Comparison of ENCODE assay signal across 36 cellular contexts in the genomic region with DNA sequence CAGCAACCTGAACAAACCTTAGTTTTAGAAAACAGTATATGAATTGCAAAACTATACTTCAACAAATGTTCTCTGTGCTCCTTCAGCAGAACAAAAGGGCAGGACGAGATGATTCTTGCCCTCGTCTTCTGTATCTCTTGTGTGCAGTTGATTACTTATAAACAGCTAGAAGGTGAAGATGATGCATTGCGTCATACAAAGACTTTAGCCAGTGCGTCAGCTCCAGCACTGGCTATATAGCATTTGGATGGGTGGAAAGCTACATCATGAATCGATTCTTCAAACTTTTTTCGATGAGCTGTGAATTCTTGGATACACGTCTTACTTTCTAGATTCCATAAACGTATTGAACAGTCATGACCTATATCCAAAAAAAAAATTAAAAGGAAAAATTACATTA.
"Had no signal": no experiment of that assay in that cellular context is flagged by ENCODE, and none has a peak within 500 bp of the region (broad histone marks: within the 10 kb centered on the region; RNA-seq: fewer than 3 reads in every experiment).

No MANE protein-coding gene starts in this region.

- H3K4me1 ChIP-seq: ascending aorta had no signal

- H3K4me3 ChIP-seq: ascending aorta, cardiac muscle cell had no signal

- H3K4me3 Mint-ChIP-seq: activated B cell treated with CpG ODN at 0.5 μM for 24 hours; activated CD4-positive, alpha-beta memory T cell treated with anti-CD3 and anti-CD28 coated beads, Interleukin-2, amount 10 ng/mL, durations not matched to agents 7 days and 5 days; activated CD4-positive, alpha-beta T cell treated with anti-CD3 and anti-CD28 coated beads, Interleukin-2, amount 10 ng/mL, durations not matched to agents 7 days and 5 days; activated CD8-positive, alpha-beta memory T cell treated with anti-CD3 and anti-CD28 coated beads, Interleukin-2, amount 10 ng/mL, durations not matched to agents 7 days and 5 days; activated CD8-positive, alpha-beta T cell treated with anti-CD3 and anti-CD28 coated beads, Interleukin-2, amount 10 ng/mL, durations not matched to agents 7 days and 5 days; activated naive CD4-positive, alpha-beta T cell treated with anti-CD3 and anti-CD28 coated beads, Interleukin-2, amount 10 ng/mL, durations not matched to agents 7 days and 5 days; activated naive CD4-positive, alpha-beta T cell treated with anti-CD3 and anti-CD28 coated beads, Interleukin-2, amount 50 U/mL, for 24 hours; activated naive CD8-positive, alpha-beta T cell; activated naive CD8-positive, alpha-beta T cell treated with anti-CD3 and anti-CD28 coated beads, Interleukin-2, amount 10 ng/mL, durations not matched to agents 7 days and 5 days; activated naive CD8-positive, alpha-beta T cell treated with anti-CD3 and anti-CD28 coated beads, Interleukin-2, amount 50 U/mL, for 24 hours; activated T-cell treated with anti-CD3 and anti-CD28 coated beads, Interleukin-2, amount 50 U/mL, for 24 hours; brain; central memory CD8-positive, alpha-beta T cell; T-helper 1 cell treated with Interleukin-12 subunit alpha and Interleukin-12 subunit beta and Interleukin-4 antibody, amounts not matched to agents 30 μg/mL and 1 μg/mL, for 36 hours; T-helper 2 cell treated with Interferon-gamma antibody and Interleukin-4, amounts not matched to agents 5 μg/mL and 100 μg/mL, for 36 hours had no signal

- ATAC-seq: activated CD8-positive, alpha-beta memory T cell treated with anti-CD3 and anti-CD28 coated beads, Interleukin-2, amount 10 ng/mL, durations not matched to agents 7 days and 5 days; activated CD8-positive, alpha-beta T cell treated with anti-CD3 and anti-CD28 coated beads, Interleukin-2, amount 10 ng/mL, durations not matched to agents 7 days and 5 days; activated naive CD8-positive, alpha-beta T cell treated with anti-CD3 and anti-CD28 coated beads, Interleukin-2, amount 50 U/mL, for 24 hours had no signal

- DNase-seq: activated B cell treated with CpG ODN at 0.5 μM for 24 hours; activated CD4-positive, alpha-beta memory T cell treated with anti-CD3 and anti-CD28 coated beads, Interleukin-2, amount 10 ng/mL, durations not matched to agents 7 days and 5 days; activated CD4-positive, alpha-beta T cell treated with anti-CD3 and anti-CD28 coated beads for 48 hours; activated CD4-positive, alpha-beta T cell treated with anti-CD3 and anti-CD28 coated beads, Interleukin-2, amount 10 ng/mL, durations not matched to agents 7 days and 5 days; activated CD4-positive, alpha-beta T cell treated with anti-CD3 and anti-CD28 coated beads, Interleukin-2, amount 50 U/mL, for 48 hours; activated CD4-positive, CD25-positive, alpha-beta regulatory T cell treated with anti-CD3 and anti-CD28 coated beads, Interleukin-2, amount 50 U/mL, for 72 hours; activated CD8-positive, alpha-beta memory T cell treated with anti-CD3 and anti-CD28 coated beads for 24 hours; activated CD8-positive, alpha-beta memory T cell treated with anti-CD3 and anti-CD28 coated beads, Interleukin-2, amount 10 ng/mL, durations not matched to agents 7 days and 5 days; activated CD8-positive, alpha-beta memory T cell treated with anti-CD3 and anti-CD28 coated beads, Interleukin-2, amount 50 U/mL, for 48 hours; activated CD8-positive, alpha-beta T cell treated with anti-CD3 and anti-CD28 coated beads, Interleukin-2, amount 10 ng/mL, durations not matched to agents 7 days and 5 days; activated effector memory CD4-positive, alpha-beta T cell treated with Interleukin-2 at 50 U/mL for 16 hours; activated gamma-delta T cell; activated naive CD4-positive, alpha-beta T cell treated with anti-CD3 and anti-CD28 coated beads, Interleukin-2, amount 10 ng/mL, durations not matched to agents 7 days and 5 days; activated naive CD4-positive, alpha-beta T cell treated with Interleukin-2 at 50 U/mL for 16 hours; activated naive CD8-positive, alpha-beta T cell treated with anti-CD3 and anti-CD28 coated beads, Interleukin-2, amount 10 ng/mL, durations not matched to agents 7 days and 5 days; activated naive CD8-positive, alpha-beta T cell treated with anti-CD3 and anti-CD28 coated beads, Interleukin-2, amount 50 U/mL, for 24 hours; activated T-cell treated with anti-CD3 and anti-CD28 coated beads, Interleukin-2, amount 50 U/mL, for 24 hours; activated T-cell treated with anti-CD3 and anti-CD28 coated beads, Interleukin-2, amount 50 U/mL, for 48 hours; amygdala; anterior cingulate cortex; caudate nucleus; cerebellar nuclear complex; T-helper 2 cell; T-helper 9 cell had no signal

- H3K27me3 Mint-ChIP-seq: activated B cell treated with CpG ODN at 0.5 μM for 24 hours; activated CD4-positive, alpha-beta memory T cell treated with anti-CD3 and anti-CD28 coated beads, Interleukin-2, amount 10 ng/mL, durations not matched to agents 7 days and 5 days; activated CD4-positive, alpha-beta T cell treated with anti-CD3 and anti-CD28 coated beads, Interleukin-2, amount 10 ng/mL, durations not matched to agents 7 days and 5 days; activated CD8-positive, alpha-beta memory T cell treated with anti-CD3 and anti-CD28 coated beads, Interleukin-2, amount 10 ng/mL, durations not matched to agents 7 days and 5 days; activated naive CD4-positive, alpha-beta T cell treated with anti-CD3 and anti-CD28 coated beads, Interleukin-2, amount 10 ng/mL, durations not matched to agents 7 days and 5 days; activated naive CD4-positive, alpha-beta T cell treated with anti-CD3 and anti-CD28 coated beads, Interleukin-2, amount 50 U/mL, for 24 hours; activated naive CD8-positive, alpha-beta T cell; activated naive CD8-positive, alpha-beta T cell treated with anti-CD3 and anti-CD28 coated beads, Interleukin-2, amount 10 ng/mL, durations not matched to agents 7 days and 5 days; activated naive CD8-positive, alpha-beta T cell treated with anti-CD3 and anti-CD28 coated beads, Interleukin-2, amount 50 U/mL, for 24 hours; activated T-cell treated with anti-CD3 and anti-CD28 coated beads, Interleukin-2, amount 50 U/mL, for 24 hours; brain; central memory CD8-positive, alpha-beta T cell had no signal

- H3K4me1 Mint-ChIP-seq: activated B cell treated with CpG ODN at 0.5 μM for 24 hours; activated CD4-positive, alpha-beta memory T cell treated with anti-CD3 and anti-CD28 coated beads, Interleukin-2, amount 10 ng/mL, durations not matched to agents 7 days and 5 days; activated CD4-positive, alpha-beta T cell treated with anti-CD3 and anti-CD28 coated beads, Interleukin-2, amount 10 ng/mL, durations not matched to agents 7 days and 5 days; activated CD8-positive, alpha-beta memory T cell treated with anti-CD3 and anti-CD28 coated beads, Interleukin-2, amount 10 ng/mL, durations not matched to agents 7 days and 5 days; activated naive CD4-positive, alpha-beta T cell treated with anti-CD3 and anti-CD28 coated beads, Interleukin-2, amount 10 ng/mL, durations not matched to agents 7 days and 5 days; activated naive CD4-positive, alpha-beta T cell treated with anti-CD3 and anti-CD28 coated beads, Interleukin-2, amount 50 U/mL, for 24 hours; activated naive CD8-positive, alpha-beta T cell treated with anti-CD3 and anti-CD28 coated beads, Interleukin-2, amount 10 ng/mL, durations not matched to agents 7 days and 5 days; activated naive CD8-positive, alpha-beta T cell treated with anti-CD3 and anti-CD28 coated beads, Interleukin-2, amount 50 U/mL, for 24 hours; brain; central memory CD8-positive, alpha-beta T cell had no signal

- FAIRE-seq: bronchial epithelial cell, TTC549 had no signal

- H3K9me3 Mint-ChIP-seq: activated B cell treated with CpG ODN at 0.5 μM for 24 hours; activated CD4-positive, alpha-beta memory T cell treated with anti-CD3 and anti-CD28 coated beads, Interleukin-2, amount 10 ng/mL, durations not matched to agents 7 days and 5 days; activated CD4-positive, alpha-beta T cell treated with anti-CD3 and anti-CD28 coated beads, Interleukin-2, amount 10 ng/mL, durations not matched to agents 7 days and 5 days; activated naive CD4-positive, alpha-beta T cell treated with anti-CD3 and anti-CD28 coated beads, Interleukin-2, amount 10 ng/mL, durations not matched to agents 7 days and 5 days; activated naive CD4-positive, alpha-beta T cell treated with anti-CD3 and anti-CD28 coated beads, Interleukin-2, amount 50 U/mL, for 24 hours; activated naive CD8-positive, alpha-beta T cell treated with anti-CD3 and anti-CD28 coated beads, Interleukin-2, amount 10 ng/mL, durations not matched to agents 7 days and 5 days; activated naive CD8-positive, alpha-beta T cell treated with anti-CD3 and anti-CD28 coated beads, Interleukin-2, amount 50 U/mL, for 24 hours; activated T-cell treated with anti-CD3 and anti-CD28 coated beads, Interleukin-2, amount 50 U/mL, for 24 hours; activated T-helper 2 cell treated with anti-CD3 and anti-CD28 coated beads, Interferon-gamma antibody, Interleukin-2, Interleukin-4, amounts not matched to agents 10 μg/mL and 5 μg/mL and 100 μg/mL, durations not matched to agents 14 hours and 24 hours and 36 hours; brain; central memory CD8-positive, alpha-beta T cell; T-helper 1 cell treated with Interleukin-12 subunit alpha and Interleukin-12 subunit beta and Interleukin-4 antibody, amounts not matched to agents 30 μg/mL and 1 μg/mL, for 36 hours; T-helper 2 cell treated with Interferon-gamma antibody and Interleukin-4, amounts not matched to agents 5 μg/mL and 100 μg/mL, for 36 hours had no signal

- H3K27ac Mint-ChIP-seq: activated B cell treated with CpG ODN at 0.5 μM for 24 hours; activated CD4-positive, alpha-beta memory T cell treated with anti-CD3 and anti-CD28 coated beads, Interleukin-2, amount 10 ng/mL, durations not matched to agents 7 days and 5 days; activated CD4-positive, alpha-beta T cell treated with anti-CD3 and anti-CD28 coated beads, Interleukin-2, amount 10 ng/mL, durations not matched to agents 7 days and 5 days; activated CD8-positive, alpha-beta memory T cell treated with anti-CD3 and anti-CD28 coated beads, Interleukin-2, amount 10 ng/mL, durations not matched to agents 7 days and 5 days; activated CD8-positive, alpha-beta T cell treated with anti-CD3 and anti-CD28 coated beads, Interleukin-2, amount 10 ng/mL, durations not matched to agents 7 days and 5 days; activated naive CD4-positive, alpha-beta T cell treated with anti-CD3 and anti-CD28 coated beads, Interleukin-2, amount 10 ng/mL, durations not matched to agents 7 days and 5 days; activated naive CD4-positive, alpha-beta T cell treated with anti-CD3 and anti-CD28 coated beads, Interleukin-2, amount 50 U/mL, for 24 hours; activated naive CD8-positive, alpha-beta T cell; activated naive CD8-positive, alpha-beta T cell treated with anti-CD3 and anti-CD28 coated beads, Interleukin-2, amount 10 ng/mL, durations not matched to agents 7 days and 5 days; activated naive CD8-positive, alpha-beta T cell treated with anti-CD3 and anti-CD28 coated beads, Interleukin-2, amount 50 U/mL, for 24 hours; activated T-cell treated with anti-CD3 and anti-CD28 coated beads, Interleukin-2, amount 50 U/mL, for 24 hours; activated T-helper 2 cell treated with anti-CD3 and anti-CD28 coated beads, Interferon-gamma antibody, Interleukin-2, Interleukin-4, amounts not matched to agents 10 μg/mL and 5 μg/mL and 100 μg/mL, durations not matched to agents 14 hours and 24 hours and 36 hours; brain; T-helper 1 cell treated with Interleukin-12 subunit alpha and Interleukin-12 subunit beta and Interleukin-4 antibody, amounts not matched to agents 30 μg/mL and 1 μg/mL, for 36 hours; T-helper 2 cell treated with Interferon-gamma antibody and Interleukin-4, amounts not matched to agents 5 μg/mL and 100 μg/mL, for 36 hours had no signal

- H3K27me3 ChIP-seq: ascending aorta, cardiac muscle cell had no signal

- H3K9me3 ChIP-seq: ascending aorta had no signal

- H3K27ac ChIP-seq: ascending aorta, cardiac muscle cell, VCaP had no signal
